Comparison of ENCODE assay signal across 1 cellular context in genomic region chr6:138529510-138529909, GRCh38.
TF ChIP-seq lines count a peak whose summit lies in the region.

No MANE protein-coding gene starts in this region.

TF ChIP-seq in H1, 55 proteins besides CTCF, POLR2A, EP300 and RAD21:
- TF ChIP-seq JUND (IDR thresholded peaks at IDR 0.05; ENCODE audit: low read length) (no peak), BCL11A (IDR thresholded peaks at IDR 0.05; ENCODE audit: low read depth in 2 of 2, low read length in 2 of 2) (no peak), EZH2 (IDR thresholded peaks at IDR 0.05; ENCODE audit: low read depth, low read length, severe bottlenecking) (no peak), E2F6 (IDR thresholded peaks at IDR 0.05) (no peak), YY1 (IDR thresholded peaks at IDR 0.05; ENCODE audit: low read depth, low read length) (no peak), PHF8 (conservative IDR thresholded peaks at IDR 0.05; ENCODE audit: low read depth, low read length) (no peak), EGR1 (IDR thresholded peaks at IDR 0.05; ENCODE audit: borderline replicate concordance, low read depth, low read length) (no peak), CHD7 (IDR thresholded peaks at IDR 0.05; ENCODE audit: insufficient replicate concordance, low read length) (no peak), SAP30 (IDR thresholded peaks at IDR 0.05; ENCODE audit: insufficient read depth, insufficient replicate concordance, low read length) (no peak), MAFK (IDR thresholded peaks at IDR 0.05; ENCODE audit: low read depth, low read length) (no peak), TAF7 (optimal IDR thresholded peaks at IDR 0.05; ENCODE audit: borderline replicate concordance, low read depth, low read length) (no peak), ATF2 (IDR thresholded peaks at IDR 0.05; ENCODE audit: low read length) (no peak), HDAC2 (IDR thresholded peaks at IDR 0.05; ENCODE audit: borderline replicate concordance in 1 of 2, low read depth in 2 of 2, low read length in 2 of 2) (no peak), CEBPB (IDR thresholded peaks at IDR 0.05; ENCODE audit: low read depth, low read length) (no peak), TCF12 (IDR thresholded peaks at IDR 0.05; ENCODE audit: low read depth, low read length) (no peak), MAX (IDR thresholded peaks at IDR 0.05) (no peak)
